ENCODE assay signal across 14 cellular contexts in genomic region chr2:186308347-186308746, GRCh38.
DNase-seq lines count a peak whose midpoint lies in the region; ATAC-seq, FAIRE-seq and TF ChIP-seq lines count a peak whose summit lies in the region.
"Had no signal": no experiment of that assay in that cellular context is flagged by ENCODE, and none has a peak within 500 bp of the region (broad histone marks: within the 10 kb centered on the region; RNA-seq: fewer than 3 reads in every experiment).

No MANE protein-coding gene starts in this region.

- no peak overlapping the region for H2AFZ ChIP-seq in neuronal stem cell (ENCODE audit: low read length)

- no peak overlapping the region for H2AK5ac ChIP-seq in neuronal stem cell (ENCODE audit: low read depth, low read length)

- no peaks in the 10 kb centered on the region for H3K36me3 ChIP-seq in neuronal stem cell (replicated peaks in 1 of 2; ENCODE audit: control insufficient read depth in 2 of 2, insufficient read depth in 2 of 2, low read length in 2 of 2)
- no peaks in the 10 kb centered on the region for H3K36me3 ChIP-seq in heart left ventricle

- peaks cover 0 to 3% of the 10 kb centered on the region in 2 donors for H3K4me1 ChIP-seq in neuronal stem cell (ENCODE audit: control insufficient read depth in 2 of 2, insufficient read depth in 1 of 2, low read depth in 1 of 2, low read length in 2 of 2)
- no peaks in the 10 kb centered on the region for H3K4me1 ChIP-seq in heart left ventricle
- H3K4me1 ChIP-seq: stomach had no signal

- intact Hi-C loops in heart left ventricle (cut with DNase I): no loop called here

- H4K8ac ChIP-seq in neuronal stem cell (ENCODE audit: low read depth, low read length): no peak overlapping the region

- no peak overlapping the region for H3K4me2 ChIP-seq in neuronal stem cell (ENCODE audit: insufficient read depth, low read length, poor library complexity, severe bottlenecking)

- TF ChIP-seq CTCF in NB4 (IDR thresholded peaks at IDR 0.05; ENCODE audit: low read depth, low read length) (no peak), heart left ventricle (IDR thresholded peaks at IDR 0.05) (no peak)

- ATAC-seq in GM21737 (IDR thresholded peaks at IDR 0.05; ENCODE audit: unreplicated experiment) (peak; percentile 15), heart left ventricle (no peak)
- ATAC-seq: activated naive CD4-positive, alpha-beta T cell treated with anti-CD3 and anti-CD28 coated beads, Interleukin-2, amount 50 U/mL, for 72 hours had no signal

- no CpG with 5 or more reads among the region's 1 CpG for WGBS in neuronal stem cell (ENCODE audit: extremely low coverage in 2 of 2, insufficient read length in 2 of 2, insufficient replicate concordance in 1 of 2), 2 donors
- WGBS in heart left ventricle, 4 donors: 46 to 60% (median 53%) methylated on average over 1 of the region's 1 CpG

- no peaks in the 10 kb centered on the region for H3K27me3 ChIP-seq in neuronal stem cell (ENCODE audit: control insufficient read depth in 3 of 3, insufficient read depth in 3 of 3, low read depth in 1 of 3, low read length in 3 of 3)
- H3K27me3 ChIP-seq in heart left ventricle: no peaks in the 10 kb centered on the region
- H3K27me3 ChIP-seq: stomach had no signal

- H3K4me3 ChIP-seq in NB4 (ENCODE audit: low read depth, low read length) (no peak overlapping the region), neuronal stem cell (ENCODE audit: low read length in 2 of 2) (no peak overlapping the region), heart left ventricle (no peak overlapping the region)
- H3K4me3 ChIP-seq: stomach had no signal

- no peak overlapping the region for H3K18ac ChIP-seq in neuronal stem cell (ENCODE audit: low read length)

- H2BK120ac ChIP-seq in neuronal stem cell (ENCODE audit: low read depth, low read length): no peak overlapping the region

- no peak overlapping the region for H2BK12ac ChIP-seq in neuronal stem cell (ENCODE audit: low read length)

- H3K79me1 ChIP-seq in neuronal stem cell (ENCODE audit: low read depth, low read length): no peaks in the 10 kb centered on the region

- TF ChIP-seq POLR2A in NB4 (IDR thresholded peaks at IDR 0.05; ENCODE audit: extremely low read depth, insufficient read length) (no peak), heart left ventricle (IDR thresholded peaks at IDR 0.05) (no peak)

- H3K9me3 ChIP-seq in neuronal stem cell (replicated peaks in 1 of 2; ENCODE audit: control insufficient read depth in 2 of 2, insufficient read depth in 1 of 2, low read depth in 1 of 2, low read length in 2 of 2): peaks cover 0 to 5% of the 10 kb centered on the region in 2 donors
- peaks cover 0 to 26% (median 12%) of the 10 kb centered on the region in 12 donors for H3K9me3 ChIP-seq in heart left ventricle

- no peak overlapping the region for H3K23ac ChIP-seq in neuronal stem cell (ENCODE audit: low read depth, low read length, poor library complexity)

- peak; percentile 10 for DNase-seq in NB4 (ENCODE audit: low read depth)
- DNase-seq in epithelial cell of prostate (ENCODE audit: low read depth, low spot score): peak; percentile 36
- no peak for DNase-seq in neuronal stem cell (ENCODE audit: low spot score)
- no peak for DNase-seq in heart left ventricle
- no peak for DNase-seq in KG1 (lab: John Stamatoyannopoulos, UW)
- no peak for DNase-seq in urothelium cell line (ENCODE audit: low spot score)
- DNase-seq in OCI-M2 (lab: John Stamatoyannopoulos, UW; ENCODE audit: unreplicated experiment): no peak
- DNase-seq: GOT3, hypothalamus, NCI-H345, stomach, T1000 had no signal

- H3K27ac ChIP-seq in epithelial cell of prostate: peak overlapping the region; percentile 43
- peak overlapping the region; percentile 51 for H3K27ac ChIP-seq in neuronal stem cell (replicated peaks; ENCODE audit: low read length)
- H3K27ac ChIP-seq in heart left ventricle: no peak overlapping the region
- H3K27ac ChIP-seq: stomach had no signal

- H3K4ac ChIP-seq in neuronal stem cell (ENCODE audit: low read length): no peak overlapping the region

- no peak overlapping the region for H2BK5ac ChIP-seq in neuronal stem cell (ENCODE audit: low read length)

- no peak overlapping the region for H4K91ac ChIP-seq in neuronal stem cell (ENCODE audit: low read depth, low read length, poor library complexity)

- H3K9ac ChIP-seq in neuronal stem cell (ENCODE audit: low read depth, low read length, poor library complexity): no peak overlapping the region

- no peak for FAIRE-seq in urothelium cell line (lab: Jason Lieb, UNC)

- no peak overlapping the region for H2BK15ac ChIP-seq in neuronal stem cell (ENCODE audit: low read length)

- no peak overlapping the region for H3K14ac ChIP-seq in neuronal stem cell (ENCODE audit: low read length)

Comparison
In these comparisons a context has a peak if more than half of its experiments do, and no peak if none do; other contexts are left out.
1. DNase-seq: peak in NB4 (single experiment) and epithelial cell of prostate (single experiment); none in neuronal stem cell (single experiment), heart left ventricle (0 of 5), KG1 (single experiment), urothelium cell line (single experiment) and OCI-M2 (single experiment).
2. H3K27ac ChIP-seq: peak in epithelial cell of prostate (single experiment) and neuronal stem cell (single experiment); none in heart left ventricle (0 of 12).